2 cellular contexts compared by ENCODE assay signal in genomic region chr11:67071420-67072284, GRCh38.
TF ChIP-seq lines count a peak whose summit lies in the region.

No MANE protein-coding gene starts in this region.

TF ChIP-seq in HCT116, 20 proteins besides CTCF, POLR2A, EP300 and RAD21 (continued from another document):
- TF ChIP-seq ATF3 (IDR thresholded peaks at IDR 0.05) (no peak), FOSL1 (IDR thresholded peaks at IDR 0.05; ENCODE audit: low read depth) (no peak), ZBTB33 (IDR thresholded peaks at IDR 0.05; ENCODE audit: extremely low read depth, insufficient replicate concordance, low read length) (no peak), SRF (IDR thresholded peaks at IDR 0.05; ENCODE audit: low read depth) (no peak), CEBPB (IDR thresholded peaks at IDR 0.05; ENCODE audit: low read depth) (no peak), SIN3A (IDR thresholded peaks at IDR 0.05; ENCODE audit: low read depth) (no peak), EGR1 (IDR thresholded peaks at IDR 0.05; ENCODE audit: low read depth) (no peak), SP1 (IDR thresholded peaks at IDR 0.05; ENCODE audit: low read depth) (no peak), JUND (IDR thresholded peaks at IDR 0.05) (no peak), YY1 (IDR thresholded peaks at IDR 0.05; ENCODE audit: extremely low read depth, insufficient replicate concordance, low read depth, low read length) (no peak), POLR2AphosphoS5 (IDR thresholded peaks at IDR 0.05; ENCODE audit: low read depth, low read length) (no peak), TCF7L2 (IDR thresholded peaks at IDR 0.05; ENCODE audit: borderline replicate concordance, extremely low read depth, insufficient read depth, insufficient read length) (no peak), EZH2 (IDR thresholded peaks at IDR 0.05) (no peak), ELF1 (IDR thresholded peaks at IDR 0.05; ENCODE audit: borderline replicate concordance, low read depth) (no peak), EZH2phosphoT487 (IDR thresholded peaks at IDR 0.05; ENCODE audit: borderline replicate concordance) (no peak), ZFX (IDR thresholded peaks at IDR 0.05) (no peak)
TF ChIP-seq in HCT116: peak in this region for 0.

TF ChIP-seq in SK-N-SH treated with all-trans-retinoic acid at 6 μM for 48 hours, 23 proteins besides CTCF, POLR2A, EP300 and RAD21 (continued from another document):
- TF ChIP-seq CREB5 (CRISPR knock-in tag; IDR thresholded peaks at IDR 0.05; ENCODE audit: low read depth) (no peak), ARNTL (CRISPR knock-in tag; IDR thresholded peaks at IDR 0.05; ENCODE audit: borderline replicate concordance, low read depth) (no peak), TOX (CRISPR knock-in tag; IDR thresholded peaks at IDR 0.05; ENCODE audit: borderline replicate concordance) (no peak)
TF ChIP-seq in SK-N-SH treated with all-trans-retinoic acid at 6 μM for 48 hours: peak in this region for 0.
